9 cellular contexts compared by ENCODE assay signal in the genomic region with DNA sequence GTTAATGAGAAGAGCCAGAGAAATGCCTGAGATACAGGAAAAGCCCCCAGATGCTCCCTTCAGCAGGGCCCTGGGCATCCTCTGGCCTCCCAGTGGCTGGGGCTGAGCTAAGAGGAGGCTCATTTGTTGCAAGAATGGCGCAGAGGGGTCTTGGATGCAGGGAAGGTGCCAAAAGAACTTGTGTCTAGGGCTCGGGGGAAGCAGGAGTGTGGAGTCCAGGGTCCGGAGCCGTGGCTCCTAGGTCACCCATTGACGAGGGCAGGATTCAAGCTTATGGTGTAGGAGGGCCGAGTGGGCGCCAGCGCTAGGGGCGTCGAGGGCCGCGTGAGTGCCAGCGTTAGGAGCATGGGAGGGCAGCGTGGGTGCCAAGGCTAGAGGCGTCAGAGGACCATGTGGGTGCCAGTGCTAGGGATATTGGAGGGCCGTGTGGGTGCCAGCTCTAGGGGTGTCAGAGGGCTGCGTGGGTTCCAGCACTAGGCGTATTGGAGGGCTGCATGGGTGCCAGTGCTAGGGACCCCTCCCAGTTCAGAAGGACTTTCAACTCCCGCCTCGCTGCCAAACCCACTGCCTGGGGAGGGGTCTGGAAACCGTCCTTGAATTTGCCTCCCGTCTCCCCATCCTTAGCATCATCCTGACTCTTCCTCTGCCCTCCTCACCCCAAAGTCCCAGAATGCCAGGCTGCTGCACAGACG.
"Had no signal": no experiment of that assay in that cellular context is flagged by ENCODE, and none has a peak within 500 bp of the region (broad histone marks: within the 10 kb centered on the region; RNA-seq: fewer than 3 reads in every experiment).

No MANE protein-coding gene starts in this region.

- H3K36me3 ChIP-seq: left ventricle myocardium inferior, stomach, uterus had no signal

- H3K27ac Mint-ChIP-seq: activated naive CD8-positive, alpha-beta T cell treated with anti-CD3 and anti-CD28 coated beads for 36 hours had no signal

- H3K36me3 Mint-ChIP-seq: activated naive CD8-positive, alpha-beta T cell treated with anti-CD3 and anti-CD28 coated beads for 36 hours had no signal

- H3K4me3 ChIP-seq: left ventricle myocardium inferior, stomach, uterus had no signal

- H3K9me3 ChIP-seq: left ventricle myocardium inferior, stomach, uterus had no signal

- H3K27ac ChIP-seq: stomach had no signal

- H3K27me3 ChIP-seq: stomach, uterus had no signal

- H3K4me3 Mint-ChIP-seq: activated naive CD8-positive, alpha-beta T cell treated with anti-CD3 and anti-CD28 coated beads for 36 hours had no signal

- H3K4me1 Mint-ChIP-seq: activated naive CD8-positive, alpha-beta T cell treated with anti-CD3 and anti-CD28 coated beads for 36 hours had no signal

- H3K9me3 Mint-ChIP-seq: activated naive CD8-positive, alpha-beta T cell treated with anti-CD3 and anti-CD28 coated beads for 36 hours had no signal

- DNase-seq: activated CD4-positive, alpha-beta T cell treated with anti-CD3 and anti-CD28 coated beads, Interleukin-2, amount 50 U/mL, for 48 hours; activated gamma-delta T cell; activated naive CD8-positive, alpha-beta T cell treated with anti-CD3 and anti-CD28 coated beads for 36 hours; activated T-cell treated with anti-CD3 and anti-CD28 coated beads, Interleukin-2, amount 50 U/mL, for 48 hours; left ventricle myocardium inferior; stimulated activated CD4-positive, alpha-beta T cell treated with anti-CD3 and anti-CD28 coated beads, Interleukin-4, amount 100 ng/mL, for 4 hours; stomach; T-helper 2 cell; uterus had no signal
